ENCODE assay signal across 9 cellular contexts in the genomic region with DNA sequence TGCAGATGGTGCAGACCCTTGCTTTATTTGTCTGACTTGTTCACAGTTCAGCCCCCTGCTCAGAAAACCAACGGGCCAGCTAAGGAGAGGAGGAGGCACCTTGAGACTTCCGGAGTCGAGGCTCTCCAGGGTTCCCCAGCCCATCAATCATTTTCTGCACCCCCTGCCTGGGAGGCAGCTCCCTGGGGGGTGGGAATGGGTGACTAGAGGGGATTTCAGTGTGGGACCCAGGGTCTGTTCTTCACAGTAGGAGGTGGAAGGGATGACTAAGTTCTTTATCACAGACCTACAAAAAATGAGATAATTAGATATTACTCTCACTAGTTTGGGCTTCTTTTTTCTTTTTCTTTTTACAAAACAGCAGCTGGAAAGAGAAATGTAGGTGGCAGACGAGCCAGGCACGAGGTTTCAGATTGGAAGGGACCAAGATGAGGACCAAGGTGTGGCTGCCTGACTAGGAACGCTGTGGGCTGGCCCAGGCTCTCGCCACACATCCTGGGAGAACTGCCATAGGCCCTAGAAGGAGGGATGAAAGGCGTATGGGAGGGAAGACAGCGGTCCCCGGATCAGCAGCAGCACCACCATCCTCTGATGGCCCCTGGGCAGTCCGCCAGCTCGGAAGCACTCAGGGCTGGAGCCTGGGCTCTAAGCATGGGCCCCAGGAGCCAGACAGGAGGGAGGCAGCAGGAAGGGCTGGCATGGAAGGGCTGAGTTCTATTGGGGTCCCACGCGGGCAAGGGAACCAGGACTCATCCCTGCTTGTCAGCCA. TPM values are rescaled to one million over a fixed set of nuclear protein-coding genes. Genes with fewer than 3 reads are reported as not detected.
DNase-seq lines count a peak whose midpoint lies in the region; ATAC-seq and TF ChIP-seq lines count a peak whose summit lies in the region.
"Had no signal": no experiment of that assay in that cellular context is flagged by ENCODE, and none has a peak within 500 bp of the region (broad histone marks: within the 10 kb centered on the region; RNA-seq: fewer than 3 reads in every experiment).

No MANE protein-coding gene starts in this region.

- no peak for TF ChIP-seq POLR2A in esophagus squamous epithelium (IDR thresholded peaks at IDR 0.05)

- no peaks in the 10 kb centered on the region for H3K36me3 ChIP-seq in SJCRH30
- peaks cover 0 to 41% (median 3%) of the 10 kb centered on the region in 3 donors for H3K36me3 ChIP-seq in esophagus squamous epithelium
- no peaks in the 10 kb centered on the region for H3K36me3 ChIP-seq in rectal smooth muscle tissue (ENCODE audit: control insufficient read depth, insufficient read depth, low read length)

- H3K27me3 ChIP-seq in SJCRH30 (no peaks in the 10 kb centered on the region), esophagus squamous epithelium (no peaks in the 10 kb centered on the region), rectal smooth muscle tissue (ENCODE audit: control insufficient read depth, insufficient read depth, low read length) (no peaks in the 10 kb centered on the region)

- CTCF ChIA-PET in GM10248 (lab: Yijun Ruan, JAX) = interaction anchor here (2.7 to 6.1 kb wide), 3 partner anchors 12 to 167 kb away, joined by 17 to 233 read pairs (median 18); no protein-coding TSS in a partner anchor

- POLR2A ChIA-PET in GM10248 (lab: Yijun Ruan, JAX) = no interaction called here

- H3K9ac ChIP-seq in rectal smooth muscle tissue (ENCODE audit: low read length) = no peak overlapping the region
- H3K9ac ChIP-seq: parathyroid adenoma had no signal

- H3K27ac ChIP-seq in SJCRH30 (peak overlapping the region; percentile 56), esophagus squamous epithelium (peak overlapping the region; percentile 84 to 92 (median 88)), rectal smooth muscle tissue (ENCODE audit: low read depth, low read length) (peak overlapping the region; percentile 98)
- H3K27ac ChIP-seq: parathyroid adenoma had no signal

- peak; percentile 94 for DNase-seq in EL
- peak; percentile 68 to 73 for DNase-seq in SJCRH30
- no peak for DNase-seq in esophagus squamous epithelium (lab: John Stamatoyannopoulos, UW)
- no peak for DNase-seq in GM10248 (ENCODE audit: extremely low spot score)
- no peak for DNase-seq in amniotic stem cell (lab: John Stamatoyannopoulos, UW)

- H3K9me3 ChIP-seq in SJCRH30 (replicated peaks) (no peaks in the 10 kb centered on the region), esophagus squamous epithelium (no peaks in the 10 kb centered on the region)

- intact Hi-C loops in esophagus squamous epithelium (cut with DNase I) = no loop called here

- ATAC-seq in GM21619 (IDR thresholded peaks at IDR 0.05; ENCODE audit: unreplicated experiment) (no peak), HG03460 (IDR thresholded peaks at IDR 0.05; ENCODE audit: unreplicated experiment) (no peak)

- H3K4me1 ChIP-seq in SJCRH30 (peaks cover 72% of the 10 kb centered on the region), esophagus squamous epithelium (peaks cover 29 to 85% (median 47%) of the 10 kb centered on the region in 3 donors), rectal smooth muscle tissue (ENCODE audit: control insufficient read depth, insufficient read depth, low read length) (peaks cover 52% of the 10 kb centered on the region)

- TF ChIP-seq CTCF in esophagus squamous epithelium (IDR thresholded peaks at IDR 0.05) = no peak
- no peak for TF ChIP-seq CTCF in GM10248 (IDR thresholded peaks at IDR 0.05; ENCODE audit: control extremely low read depth, extremely low read depth, low read depth, missing control alignments)

- H3K4me3 ChIP-seq in SJCRH30 (no peak overlapping the region), esophagus squamous epithelium (no peak overlapping the region), rectal smooth muscle tissue (ENCODE audit: low read length) (no peak overlapping the region)

- WGBS in esophagus squamous epithelium, 2 donors = 53 to 71% methylated on average over 3 to 11 of the region's 14 CpGs

RNA-seq across cellular contexts. Expression of gene TXN2, which starts 14.2 kb away (rescaled TPM):
- 45.6 and 53.6 TPM in 2 replicates for total RNA-seq in SJCRH30 (2014; rRNA removed; shearing (Covaris generic))
- 10 to 100 TPM; 58.4 to 88.4 (median 72.3) TPM for total RNA-seq in esophagus squamous epithelium

RNA-seq across cellular contexts. Expression of gene FOXRED2, which starts 39.6 kb away (rescaled TPM):
- total RNA-seq in SJCRH30 (2014; rRNA removed; shearing (Covaris generic)) = 16.9 and 20.9 TPM in 2 replicates
- total RNA-seq in esophagus squamous epithelium = 10 to 100 TPM in 2 of 4 donors, 1 to 10 TPM in 2; 3.8 to 21.0 (median 7.6) TPM

Comparison
In these comparisons a context has a peak if more than half of its experiments do, and no peak if none do; other contexts are left out.
1. DNase-seq: peak in EL (single experiment) and SJCRH30 (2 of 2); none in esophagus squamous epithelium (single experiment), GM10248 (single experiment) and amniotic stem cell (single experiment).
2. Peak in every context shown above with its lines, with median percentiles within 50 percentile points of each other: H3K27ac ChIP-seq.